Comparison of ENCODE assay signal across 8 cellular contexts in the genomic region with DNA sequence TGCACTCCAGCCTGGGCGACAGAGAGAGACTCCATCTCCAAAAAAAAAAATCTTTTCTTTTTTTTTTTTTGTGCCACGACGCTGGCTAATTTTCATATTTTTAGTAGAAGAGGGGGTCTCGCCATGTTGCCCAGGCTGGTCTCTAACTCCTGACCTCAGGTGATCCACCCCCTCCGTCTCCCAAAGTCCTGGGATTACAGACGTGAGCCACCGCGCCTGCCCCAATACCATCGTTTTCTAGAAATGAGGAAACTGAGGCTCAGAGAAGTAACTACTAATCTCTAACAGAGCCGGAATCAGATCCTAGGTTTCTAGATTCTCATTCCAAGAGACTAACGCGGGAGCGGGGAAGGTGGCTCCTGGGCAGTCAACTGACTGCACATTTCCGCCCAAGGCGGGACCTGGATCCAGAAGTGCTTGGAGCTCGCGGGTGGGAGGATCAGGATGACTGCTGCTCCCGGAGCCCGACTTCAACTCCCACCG. TPM values are rescaled to one million over a fixed set of nuclear protein-coding genes. Genes with fewer than 3 reads are reported as not detected.
DNase-seq lines count a peak whose midpoint lies in the region; ATAC-seq and TF ChIP-seq lines count a peak whose summit lies in the region.

No MANE protein-coding gene starts in this region.

- peaks cover 32% of the 10 kb centered on the region for H3K4me1 Mint-ChIP-seq in activated CD8-positive, alpha-beta T cell treated with anti-CD3 and anti-CD28 coated beads, Interleukin-2, amount 10 ng/mL, durations not matched to agents 7 days and 5 days (ENCODE audit: low read depth)

- H3K27me3 ChIP-seq in gastrocnemius medialis = no peaks in the 10 kb centered on the region

- no peaks in the 10 kb centered on the region for H3K9me3 ChIP-seq in gastrocnemius medialis

- peak overlapping the region; percentile 99 for H3K27ac Mint-ChIP-seq in activated CD8-positive, alpha-beta T cell treated with anti-CD3 and anti-CD28 coated beads, Interleukin-2, amount 10 ng/mL, durations not matched to agents 7 days and 5 days

- no peak for DNase-seq in activated CD4-positive, CD25-positive, alpha-beta regulatory T cell treated with anti-CD3 and anti-CD28 coated beads, Interleukin-2, amount 50 U/mL, for 72 hours
- no peak for DNase-seq in activated CD8-positive, alpha-beta T cell treated with anti-CD3 and anti-CD28 coated beads, Interleukin-2, amount 10 ng/mL, durations not matched to agents 7 days and 5 days
- DNase-seq in left cardiac atrium (no peak), gastrocnemius medialis (no peak), NCI-H146 (lab: John Stamatoyannopoulos, UW) (no peak)

- H3K36me3 ChIP-seq in gastrocnemius medialis = no peaks in the 10 kb centered on the region

- no peak for TF ChIP-seq CTCF in gastrocnemius medialis (IDR thresholded peaks at IDR 0.05 in 4 of 5, conservative IDR thresholded peaks at IDR 0.05 in 1 of 5)

- POLR2A ChIA-PET in activated CD8-positive, alpha-beta T cell treated with anti-CD3 and anti-CD28 coated beads, Interleukin-2, amount 10 ng/mL, durations not matched to agents 7 days and 5 days (lab: Charles Lee) = interaction anchor here (0.8 to 1.6 kb wide), 14 partner anchors 9 to 77 kb away, joined by 3 to 16 read pairs (median 6); a partner anchor contains a TSS

- ATAC-seq in activated CD4-positive, CD25-positive, alpha-beta regulatory T cell treated with anti-CD3 and anti-CD28 coated beads, Interleukin-2, amount 50 U/mL, for 24 hours = peak; percentile 2 to 5
- ATAC-seq in HG03378 (IDR thresholded peaks at IDR 0.05; ENCODE audit: unreplicated experiment) (peak; percentile 6), left cardiac atrium (peak; percentile 56 to 63), gastrocnemius medialis (peak; percentile 71 to 76), HG03439 (IDR thresholded peaks at IDR 0.05; ENCODE audit: unreplicated experiment) (no peak)
- ATAC-seq in activated CD8-positive, alpha-beta T cell treated with anti-CD3 and anti-CD28 coated beads, Interleukin-2, amount 10 ng/mL, durations not matched to agents 7 days and 5 days = no peak

- H3K4me1 ChIP-seq in gastrocnemius medialis = peaks cover 7 to 17% of the 10 kb centered on the region in 2 donors

- peak overlapping the region; percentile 91 for H3K4me3 Mint-ChIP-seq in activated CD8-positive, alpha-beta T cell treated with anti-CD3 and anti-CD28 coated beads, Interleukin-2, amount 10 ng/mL, durations not matched to agents 7 days and 5 days

- TF ChIP-seq POLR2A in gastrocnemius medialis (IDR thresholded peaks at IDR 0.05) = no peak

- in situ Hi-C loops in gastrocnemius medialis (cut with MboI; ENCODE audit: low sequenced_read_pairs in 4 of 4) = loop anchor here in 3 of 4 donors (5.0 to 10.0 kb wide), 3 partner anchors 40 to 55 kb away; a partner anchor contains a TSS

- CTCF ChIA-PET in activated CD8-positive, alpha-beta T cell treated with anti-CD3 and anti-CD28 coated beads, Interleukin-2, amount 10 ng/mL, durations not matched to agents 7 days and 5 days (lab: Charles Lee) = interaction anchor here (0.6 to 9.9 kb wide), 29 partner anchors 9 to 262 kb away, joined by 3 to 116 read pairs (median 6); a partner anchor contains a TSS

- intact Hi-C loops in left cardiac atrium (cut with DNase I) (loop anchor here (1.0 to 5.0 kb wide), 4 partner anchors 48 to 235 kb away; a partner anchor contains a TSS), gastrocnemius medialis (cut with DNase I; ENCODE audit: low total_unique reads) (loop anchor here (1.0 to 2.0 kb wide), 7 partner anchors 14 to 236 kb away; a partner anchor contains a TSS)

- H3K9me3 Mint-ChIP-seq in activated CD8-positive, alpha-beta T cell treated with anti-CD3 and anti-CD28 coated beads, Interleukin-2, amount 10 ng/mL, durations not matched to agents 7 days and 5 days (ENCODE audit: insufficient read depth) = no peaks in the 10 kb centered on the region

- peaks cover 4% of the 10 kb centered on the region for H3K36me3 Mint-ChIP-seq in activated CD8-positive, alpha-beta T cell treated with anti-CD3 and anti-CD28 coated beads, Interleukin-2, amount 10 ng/mL, durations not matched to agents 7 days and 5 days (ENCODE audit: low read depth)

- peak overlapping the region; percentile 88 to 92 (median 90) for H3K27ac ChIP-seq in gastrocnemius medialis

- peak overlapping the region; percentile 78 to 96 (median 88) for H3K4me3 ChIP-seq in gastrocnemius medialis

- H3K27me3 Mint-ChIP-seq in activated CD8-positive, alpha-beta T cell treated with anti-CD3 and anti-CD28 coated beads, Interleukin-2, amount 10 ng/mL, durations not matched to agents 7 days and 5 days (ENCODE audit: low read depth) = peaks cover 2% of the 10 kb centered on the region

RNA-seq across cellular contexts. Expression of a gene that starts 13.6 kb away (rescaled TPM):
- total RNA-seq in activated CD8-positive, alpha-beta T cell treated with anti-CD3 and anti-CD28 coated beads, Interleukin-2, amount 10 ng/mL, durations not matched to agents 7 days and 5 days = 10 to 100 TPM; 12.0 to 13.0 TPM
- total RNA-seq in left cardiac atrium (10 to 100 TPM; 18.1 to 22.2 TPM), gastrocnemius medialis (10 to 100 TPM in 2 of 4 donors, 1 to 10 TPM in 2; 7.9 to 16.3 (median 11.9) TPM)

RNA-seq across cellular contexts. Expression of a gene that starts 27.8 kb away (rescaled TPM):
- total RNA-seq in activated CD8-positive, alpha-beta T cell treated with anti-CD3 and anti-CD28 coated beads, Interleukin-2, amount 10 ng/mL, durations not matched to agents 7 days and 5 days = 100 to 1,000 TPM; 179 to 189 TPM
- total RNA-seq in left cardiac atrium (10 to 100 TPM; 22.1 to 22.6 TPM), gastrocnemius medialis (10 to 100 TPM in 1 of 4 donors, 1 to 10 TPM in 3; 5.8 to 10.6 (median 9.7) TPM)

RNA-seq across cellular contexts. Expression of a gene that starts 36.4 kb away (rescaled TPM):
- total RNA-seq in activated CD8-positive, alpha-beta T cell treated with anti-CD3 and anti-CD28 coated beads, Interleukin-2, amount 10 ng/mL, durations not matched to agents 7 days and 5 days = 10 to 100 TPM; 53.2 to 56.7 TPM
- total RNA-seq in left cardiac atrium (10 to 100 TPM; 54.5 to 59.3 TPM), gastrocnemius medialis (100 to 1,000 TPM in 2 of 4 donors, 10 to 100 TPM in 2; 57.4 to 115 (median 87.9) TPM)

RNA-seq across cellular contexts. Expression of a gene that starts 50.6 kb away (rescaled TPM):
- 100 to 1,000 TPM; 338 to 348 TPM for total RNA-seq in activated CD8-positive, alpha-beta T cell treated with anti-CD3 and anti-CD28 coated beads, Interleukin-2, amount 10 ng/mL, durations not matched to agents 7 days and 5 days
- total RNA-seq in left cardiac atrium (10 to 100 TPM; 51.6 to 52.6 TPM), gastrocnemius medialis (10 to 100 TPM; 40.2 to 79.8 (median 68.4) TPM)

RNA-seq across cellular contexts. Expression of a gene that starts 56.5 kb away (rescaled TPM):
- under 1 TPM; 0.29 to 0.50 TPM for total RNA-seq in activated CD8-positive, alpha-beta T cell treated with anti-CD3 and anti-CD28 coated beads, Interleukin-2, amount 10 ng/mL, durations not matched to agents 7 days and 5 days
- total RNA-seq in left cardiac atrium (1 to 10 TPM; 1.1 to 4.6 TPM), gastrocnemius medialis (1 to 10 TPM in 2 of 4 donors, under 1 TPM in 2; 0.24 to 2.7 (median 0.91) TPM)

Comparison
In these comparisons a context has a peak if more than half of its experiments do, and no peak if none do; other contexts are left out.
1. ATAC-seq: peak in activated CD4-positive, CD25-positive, alpha-beta regulatory T cell treated with anti-CD3 and anti-CD28 coated beads, Interleukin-2, amount 50 U/mL, for 24 hours (2 of 2), HG03378 (single experiment), left cardiac atrium (2 of 2) and gastrocnemius medialis (2 of 2); none in activated CD8-positive, alpha-beta T cell treated with anti-CD3 and anti-CD28 coated beads, Interleukin-2, amount 10 ng/mL, durations not matched to agents 7 days and 5 days (single experiment) and HG03439 (single experiment).
2. RNA of a gene that starts 27.8 kb away (total RNA-seq): 179 to 189 TPM in activated CD8-positive, alpha-beta T cell treated with anti-CD3 and anti-CD28 coated beads, Interleukin-2, amount 10 ng/mL, durations not matched to agents 7 days and 5 days; 22.1 to 22.6 TPM in left cardiac atrium and 5.8 to 10.6 TPM in gastrocnemius medialis; every median in the first group is over 4 times any median in the second.